Comparison of ENCODE assay signal across 1 cellular context in genomic region chr17:41505836-41506767, GRCh38.
TF ChIP-seq lines count a peak whose summit lies in the region.

No MANE protein-coding gene starts in this region.

TF ChIP-seq in HepG2, 621 proteins besides CTCF, POLR2A, EP300 and RAD21:
- TF ChIP-seq ZSCAN25 (CRISPR knock-in tag; IDR thresholded peaks at IDR 0.05) (no peak), ZNF781 (CRISPR knock-in tag; IDR thresholded peaks at IDR 0.05; ENCODE audit: borderline replicate concordance, not compliant biosample characterization) (no peak), POLR2AphosphoS2 (IDR thresholded peaks at IDR 0.05; ENCODE audit: low read depth, low read length) (no peak), FOXA1 (IDR thresholded peaks at IDR 0.05) (no peak), FOXA1 (CRISPR knock-in tag; IDR thresholded peaks at IDR 0.05) (peak; percentile 38; the same call in 1 of the 2 replicates), GABPA (IDR thresholded peaks at IDR 0.05; ENCODE audit: low read depth, low read length) (no peak), GABPA (CRISPR knock-in tag; IDR thresholded peaks at IDR 0.05; ENCODE audit: low read depth) (no peak), ZNF124 (CRISPR knock-in tag; IDR thresholded peaks at IDR 0.05) (no peak), TEAD3 (CRISPR knock-in tag; optimal IDR thresholded peaks at IDR 0.05; ENCODE audit: borderline replicate concordance) (peak; percentile 73)
- TF ChIP-seq, protein P1, sequence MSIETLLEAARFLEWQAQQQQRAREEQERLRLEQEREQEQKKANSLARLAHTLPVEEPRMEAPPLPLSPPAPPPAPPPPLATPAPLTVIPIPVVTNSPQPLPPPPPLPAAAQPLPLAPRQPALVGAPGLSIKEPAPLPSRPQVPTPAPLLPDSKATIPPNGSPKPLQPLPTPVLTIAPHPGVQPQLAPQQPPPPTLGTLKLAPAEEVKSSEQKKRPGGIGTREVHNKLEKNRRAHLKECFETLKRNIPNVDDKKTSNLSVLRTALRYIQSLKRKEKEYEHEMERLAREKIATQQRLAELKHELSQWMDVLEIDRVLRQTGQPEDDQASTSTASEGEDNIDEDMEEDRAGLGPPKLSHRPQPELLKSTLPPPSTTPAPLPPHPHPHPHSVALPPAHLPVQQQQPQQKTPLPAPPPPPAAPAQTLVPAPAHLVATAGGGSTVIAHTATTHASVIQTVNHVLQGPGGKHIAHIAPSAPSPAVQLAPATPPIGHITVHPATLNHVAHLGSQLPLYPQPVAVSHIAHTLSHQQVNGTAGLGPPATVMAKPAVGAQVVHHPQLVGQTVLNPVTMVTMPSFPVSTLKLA (IDR thresholded peaks at IDR 0.05), result peak; percentile 63
- TF ChIP-seq, protein P2, sequence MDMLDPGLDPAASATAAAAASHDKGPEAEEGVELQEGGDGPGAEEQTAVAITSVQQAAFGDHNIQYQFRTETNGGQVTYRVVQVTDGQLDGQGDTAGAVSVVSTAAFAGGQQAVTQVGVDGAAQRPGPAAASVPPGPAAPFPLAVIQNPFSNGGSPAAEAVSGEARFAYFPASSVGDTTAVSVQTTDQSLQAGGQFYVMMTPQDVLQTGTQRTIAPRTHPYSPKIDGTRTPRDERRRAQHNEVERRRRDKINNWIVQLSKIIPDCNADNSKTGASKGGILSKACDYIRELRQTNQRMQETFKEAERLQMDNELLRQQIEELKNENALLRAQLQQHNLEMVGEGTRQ (IDR thresholded peaks at IDR 0.05; ENCODE audit: low read depth, low read length), result peak; percentile 31; the same call in 1 of the 2 replicates
- TF ChIP-seq, protein P2 (CRISPR knock-in tag; IDR thresholded peaks at IDR 0.05; ENCODE audit: borderline replicate concordance), result no peak
